Comparison of ENCODE assay signal across 2 cellular contexts in the genomic region with DNA sequence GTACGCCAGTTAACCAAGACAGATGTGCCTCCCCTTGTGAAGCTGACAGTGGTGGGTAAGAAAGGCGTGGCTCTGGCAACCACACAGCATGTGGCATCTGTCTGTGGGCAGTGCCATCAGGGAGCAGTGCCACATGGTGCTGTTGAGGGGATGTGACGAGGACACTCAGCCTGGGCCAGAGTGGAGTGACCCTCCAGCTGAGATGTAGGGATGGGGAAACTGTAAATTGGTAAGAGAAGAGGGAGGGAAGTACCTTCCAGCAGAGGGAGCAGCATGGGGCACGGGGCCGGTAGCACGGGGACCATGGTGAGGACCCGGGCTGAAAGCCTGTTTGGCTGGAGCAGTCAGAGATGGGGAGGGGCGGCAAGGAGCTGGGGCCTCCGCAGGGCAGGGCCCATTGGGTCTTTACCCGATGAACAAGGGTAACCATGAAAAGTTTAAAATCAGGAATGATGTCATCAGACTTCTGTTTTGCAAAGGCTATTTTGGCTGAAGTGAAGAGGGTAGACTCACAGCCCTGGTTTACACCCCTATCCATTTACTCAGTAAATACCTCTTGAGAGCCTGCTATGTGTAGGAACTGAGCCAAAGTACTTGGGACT.
TF ChIP-seq lines count a peak whose summit lies in the region.

No MANE protein-coding gene starts in this region.

TF ChIP-seq in SK-N-SH, 30 proteins besides CTCF, POLR2A, EP300 and RAD21 (continued from another document):
- TF ChIP-seq, protein P1, sequence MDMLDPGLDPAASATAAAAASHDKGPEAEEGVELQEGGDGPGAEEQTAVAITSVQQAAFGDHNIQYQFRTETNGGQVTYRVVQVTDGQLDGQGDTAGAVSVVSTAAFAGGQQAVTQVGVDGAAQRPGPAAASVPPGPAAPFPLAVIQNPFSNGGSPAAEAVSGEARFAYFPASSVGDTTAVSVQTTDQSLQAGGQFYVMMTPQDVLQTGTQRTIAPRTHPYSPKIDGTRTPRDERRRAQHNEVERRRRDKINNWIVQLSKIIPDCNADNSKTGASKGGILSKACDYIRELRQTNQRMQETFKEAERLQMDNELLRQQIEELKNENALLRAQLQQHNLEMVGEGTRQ (IDR thresholded peaks at IDR 0.05; ENCODE audit: borderline replicate concordance, low read depth, low read length), result no peak
- TF ChIP-seq RFX5 (IDR thresholded peaks at IDR 0.05; ENCODE audit: low read length), result no peak

TF ChIP-seq in SK-N-SH treated with all-trans-retinoic acid at 6 μM for 48 hours, 23 proteins besides CTCF, POLR2A, EP300 and RAD21 (continued from another document):
- TF ChIP-seq PATZ1 (CRISPR knock-in tag; IDR thresholded peaks at IDR 0.05; ENCODE audit: borderline replicate concordance), result no peak
- TF ChIP-seq PPARA (CRISPR knock-in tag; IDR thresholded peaks at IDR 0.05; ENCODE audit: borderline replicate concordance), result no peak
- no peak for TF ChIP-seq RARB (CRISPR knock-in tag; IDR thresholded peaks at IDR 0.05)
- TF ChIP-seq ZNF565 (CRISPR knock-in tag; conservative IDR thresholded peaks at IDR 0.05; ENCODE audit: low read depth), result no peak
- TF ChIP-seq ARNTL (CRISPR knock-in tag; IDR thresholded peaks at IDR 0.05; ENCODE audit: borderline replicate concordance, low read depth), result no peak
- TF ChIP-seq BACH2 (CRISPR knock-in tag; IDR thresholded peaks at IDR 0.05; ENCODE audit: borderline replicate concordance), result no peak
- TF ChIP-seq ESRRG (CRISPR knock-in tag; IDR thresholded peaks at IDR 0.05), result no peak
- TF ChIP-seq TCF4 (CRISPR knock-in tag; IDR thresholded peaks at IDR 0.05; ENCODE audit: borderline replicate concordance), result no peak
- TF ChIP-seq CREB5 (CRISPR knock-in tag; IDR thresholded peaks at IDR 0.05; ENCODE audit: low read depth), result no peak
- TF ChIP-seq, protein P2, sequence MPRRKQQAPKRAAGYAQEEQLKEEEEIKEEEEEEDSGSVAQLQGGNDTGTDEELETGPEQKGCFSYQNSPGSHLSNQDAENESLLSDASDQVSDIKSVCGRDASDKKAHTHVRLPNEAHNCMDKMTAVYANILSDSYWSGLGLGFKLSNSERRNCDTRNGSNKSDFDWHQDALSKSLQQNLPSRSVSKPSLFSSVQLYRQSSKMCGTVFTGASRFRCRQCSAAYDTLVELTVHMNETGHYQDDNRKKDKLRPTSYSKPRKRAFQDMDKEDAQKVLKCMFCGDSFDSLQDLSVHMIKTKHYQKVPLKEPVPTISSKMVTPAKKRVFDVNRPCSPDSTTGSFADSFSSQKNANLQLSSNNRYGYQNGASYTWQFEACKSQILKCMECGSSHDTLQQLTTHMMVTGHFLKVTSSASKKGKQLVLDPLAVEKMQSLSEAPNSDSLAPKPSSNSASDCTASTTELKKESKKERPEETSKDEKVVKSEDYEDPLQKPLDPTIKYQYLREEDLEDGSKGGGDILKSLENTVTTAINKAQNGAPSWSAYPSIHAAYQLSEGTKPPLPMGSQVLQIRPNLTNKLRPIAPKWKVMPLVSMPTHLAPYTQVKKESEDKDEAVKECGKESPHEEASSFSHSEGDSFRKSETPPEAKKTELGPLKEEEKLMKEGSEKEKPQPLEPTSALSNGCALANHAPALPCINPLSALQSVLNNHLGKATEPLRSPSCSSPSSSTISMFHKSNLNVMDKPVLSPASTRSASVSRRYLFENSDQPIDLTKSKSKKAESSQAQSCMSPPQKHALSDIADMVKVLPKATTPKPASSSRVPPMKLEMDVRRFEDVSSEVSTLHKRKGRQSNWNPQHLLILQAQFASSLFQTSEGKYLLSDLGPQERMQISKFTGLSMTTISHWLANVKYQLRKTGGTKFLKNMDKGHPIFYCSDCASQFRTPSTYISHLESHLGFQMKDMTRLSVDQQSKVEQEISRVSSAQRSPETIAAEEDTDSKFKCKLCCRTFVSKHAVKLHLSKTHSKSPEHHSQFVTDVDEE (CRISPR knock-in tag; IDR thresholded peaks at IDR 0.05), result no peak
- no peak for TF ChIP-seq CSRNP3 (CRISPR knock-in tag; IDR thresholded peaks at IDR 0.05)
- TF ChIP-seq SNAI2 (CRISPR knock-in tag; IDR thresholded peaks at IDR 0.05), result no peak
- no peak for TF ChIP-seq ZC3H10 (CRISPR knock-in tag; IDR thresholded peaks at IDR 0.05)
- no peak for TF ChIP-seq ZFP3 (CRISPR knock-in tag; IDR thresholded peaks at IDR 0.05)
- TF ChIP-seq ZNF70 (CRISPR knock-in tag; IDR thresholded peaks at IDR 0.05), result no peak
- no peak for TF ChIP-seq ZFP30 (CRISPR knock-in tag; IDR thresholded peaks at IDR 0.05)
- no peak for TF ChIP-seq GLIS3 (CRISPR knock-in tag; IDR thresholded peaks at IDR 0.05)
